ENCODE assay signal across 9 cellular contexts in genomic region chr1:12734651-12735050, GRCh38. TPM values are rescaled to one million over a fixed set of nuclear protein-coding genes. Genes with fewer than 3 reads are reported as not detected.
"Had no signal": no experiment of that assay in that cellular context is flagged by ENCODE, and none has a peak within 500 bp of the region (broad histone marks: within the 10 kb centered on the region; RNA-seq: fewer than 3 reads in every experiment).

No MANE protein-coding gene starts in this region.

- FAIRE-seq: G401.6, GM12878, GM12891, GM12892, GM18507, GM19239 had no signal

- H3K4me3 ChIP-seq: GM12878 had no signal

- DNase-seq: GDM1, GF-D8 had no signal

- ATAC-seq: GM12878 had no signal

RNA-seq across cellular contexts. Expression of gene CFAP107, which starts 11.3 kb away (rescaled TPM):
- total RNA-seq: G401, GM12878 had no signal
- polyA plus RNA-seq: GM12878 had no signal

RNA-seq across cellular contexts. Expression of gene AADACL3, which starts 18.7 kb away (rescaled TPM):
- total RNA-seq: G401, GM12878 had no signal
- polyA plus RNA-seq: GM12878 had no signal

RNA-seq across cellular contexts. Expression of gene PRAMEF12, which starts 38.9 kb away (rescaled TPM):
- total RNA-seq: G401, GM12878 had no signal
- polyA plus RNA-seq: GM12878 had no signal

RNA-seq across cellular contexts. Expression of gene PRAMEF1, which starts 56.5 kb away (rescaled TPM):
- total RNA-seq: GM12878 had no signal
- polyA plus RNA-seq: GM12878 had no signal
